Comparison of ENCODE assay signal across 15 cellular contexts in genomic region chr2:113357071-113357470, GRCh38.
DNase-seq lines count a peak whose midpoint lies in the region; ATAC-seq and TF ChIP-seq lines count a peak whose summit lies in the region.
"Had no signal": no experiment of that assay in that cellular context is flagged by ENCODE, and none has a peak within 500 bp of the region (broad histone marks: within the 10 kb centered on the region; RNA-seq: fewer than 3 reads in every experiment).

No MANE protein-coding gene starts in this region.

- POLR2A ChIA-PET in activated CD4-positive, alpha-beta T cell treated with anti-CD3 and anti-CD28 coated beads for 36 hours (lab: Charles Lee), result no interaction called here

- no peak for TF ChIP-seq CTCF in nephron progenitor cell (IDR thresholded peaks at IDR 0.05)

- no peak overlapping the region for H3K27ac Mint-ChIP-seq in activated CD4-positive, alpha-beta T cell treated with anti-CD3 and anti-CD28 coated beads for 36 hours
- H3K27ac Mint-ChIP-seq in activated naive CD4-positive, alpha-beta T cell treated with anti-CD3 and anti-CD28 coated beads, Interleukin-2, amount 50 U/mL, for 72 hours, result no peak overlapping the region
- peak overlapping the region; percentile 93 for H3K27ac Mint-ChIP-seq in nephron progenitor cell
- no peak overlapping the region for H3K27ac Mint-ChIP-seq in stimulated activated naive CD8-positive, alpha-beta T cell treated with anti-CD3 and anti-CD28 coated beads, Interleukin-15, amount 100 ng/mL, for 72 hours

- peak; percentile 57 for ATAC-seq in activated CD4-positive, alpha-beta T cell treated with anti-CD3 and anti-CD28 coated beads for 36 hours
- ATAC-seq in activated naive CD4-positive, alpha-beta T cell treated with anti-CD3 and anti-CD28 coated beads, Interleukin-2, amount 50 U/mL, for 72 hours, result peak; percentile 37 to 54
- peak; percentile 28 for ATAC-seq in stimulated activated naive CD8-positive, alpha-beta T cell treated with anti-CD3 and anti-CD28 coated beads, Interleukin-15, amount 100 ng/mL, for 72 hours
- no peak for ATAC-seq in HG03565 (IDR thresholded peaks at IDR 0.05; ENCODE audit: unreplicated experiment)

- H3K36me3 Mint-ChIP-seq in activated CD4-positive, alpha-beta T cell treated with anti-CD3 and anti-CD28 coated beads for 36 hours (ENCODE audit: low read depth), result no peaks in the 10 kb centered on the region
- no peaks in the 10 kb centered on the region for H3K36me3 Mint-ChIP-seq in activated naive CD4-positive, alpha-beta T cell treated with anti-CD3 and anti-CD28 coated beads, Interleukin-2, amount 50 U/mL, for 72 hours
- peaks cover 10% of the 10 kb centered on the region for H3K36me3 Mint-ChIP-seq in nephron progenitor cell (ENCODE audit: low read depth)
- H3K36me3 Mint-ChIP-seq: CD4-positive, CD25-positive, alpha-beta regulatory T cell had no signal

- no peaks in the 10 kb centered on the region for H3K27me3 Mint-ChIP-seq in activated CD4-positive, alpha-beta T cell treated with anti-CD3 and anti-CD28 coated beads for 36 hours
- peaks cover 8% of the 10 kb centered on the region for H3K27me3 Mint-ChIP-seq in nephron progenitor cell (ENCODE audit: low read depth, poor library complexity)
- peaks cover 8% of the 10 kb centered on the region for H3K27me3 Mint-ChIP-seq in stimulated activated naive CD8-positive, alpha-beta T cell treated with anti-CD3 and anti-CD28 coated beads, Interleukin-15, amount 100 ng/mL, for 72 hours

- no peaks in the 10 kb centered on the region for H3K9me3 Mint-ChIP-seq in activated CD4-positive, alpha-beta T cell treated with anti-CD3 and anti-CD28 coated beads for 36 hours (ENCODE audit: low read depth)
- H3K9me3 Mint-ChIP-seq in activated naive CD4-positive, alpha-beta T cell treated with anti-CD3 and anti-CD28 coated beads, Interleukin-2, amount 50 U/mL, for 72 hours, result no peaks in the 10 kb centered on the region
- peaks cover 12% of the 10 kb centered on the region for H3K9me3 Mint-ChIP-seq in nephron progenitor cell
- H3K9me3 Mint-ChIP-seq in stimulated activated naive CD8-positive, alpha-beta T cell treated with anti-CD3 and anti-CD28 coated beads, Interleukin-15, amount 100 ng/mL, for 72 hours, result no peaks in the 10 kb centered on the region
- H3K9me3 Mint-ChIP-seq: CD4-positive, CD25-positive, alpha-beta regulatory T cell had no signal

- no peak overlapping the region for H3K4me3 Mint-ChIP-seq in activated CD4-positive, alpha-beta T cell treated with anti-CD3 and anti-CD28 coated beads for 36 hours
- H3K4me3 Mint-ChIP-seq in nephron progenitor cell, result no peak overlapping the region
- H3K4me3 Mint-ChIP-seq in stimulated activated naive CD8-positive, alpha-beta T cell treated with anti-CD3 and anti-CD28 coated beads, Interleukin-15, amount 100 ng/mL, for 72 hours, result no peak overlapping the region
- H3K4me3 Mint-ChIP-seq: CD4-positive, CD25-positive, alpha-beta regulatory T cell had no signal

- CTCF ChIA-PET in activated CD4-positive, alpha-beta T cell treated with anti-CD3 and anti-CD28 coated beads for 36 hours (lab: Charles Lee), result interaction anchor here (0.5 to 1.6 kb wide), 3 partner anchors 33 to 303 kb away, joined by 4 to 7 read pairs (median 4); no protein-coding TSS in a partner anchor

- intact Hi-C loops in activated CD4-positive, alpha-beta T cell treated with anti-CD3 and anti-CD28 coated beads for 36 hours (cut with DNase I, micrococcal nuclease), result no loop called here

- DNase-seq in activated CD4-positive, alpha-beta T cell treated with anti-CD3 and anti-CD28 coated beads for 36 hours, result peak; percentile 22
- no peak for DNase-seq in activated CD4-positive, alpha-beta T cell treated with anti-CD3 and anti-CD28 coated beads for 4 hours
- no peak for DNase-seq in activated naive CD4-positive, alpha-beta T cell treated with anti-CD3 and anti-CD28 coated beads, Interleukin-2, amount 50 U/mL, for 72 hours (ENCODE audit: low spot score in 2 of 2)
- DNase-seq in activated naive CD4-positive, alpha-beta T cell treated with Interleukin-2 at 50 U/mL for 16 hours, result no peak
- DNase-seq in nephron progenitor cell, result no peak
- DNase-seq in stimulated activated naive CD8-positive, alpha-beta T cell treated with anti-CD3 and anti-CD28 coated beads, Interleukin-15, amount 100 ng/mL, for 72 hours, result no peak
- DNase-seq: CD4-positive, CD25-positive, alpha-beta regulatory T cell; COR-L47; KG1; NCI-H1092; NCI-H1694 treated with DMSO at 0.1 percent for 48 hours; NCI-H2081 treated with DMSO at 0.1 percent for 48 hours; NCI-H69; Peyer's patch had no signal

- peaks cover 22% of the 10 kb centered on the region for H3K4me1 Mint-ChIP-seq in activated CD4-positive, alpha-beta T cell treated with anti-CD3 and anti-CD28 coated beads for 36 hours
- peaks cover 96% of the 10 kb centered on the region for H3K4me1 Mint-ChIP-seq in nephron progenitor cell
- peaks cover 29% of the 10 kb centered on the region for H3K4me1 Mint-ChIP-seq in stimulated activated naive CD8-positive, alpha-beta T cell treated with anti-CD3 and anti-CD28 coated beads, Interleukin-15, amount 100 ng/mL, for 72 hours
- H3K4me1 Mint-ChIP-seq: CD4-positive, CD25-positive, alpha-beta regulatory T cell had no signal
